ENCODE assay signal across 1 cellular context in genomic region chr1:113929750-113930498, GRCh38.
TF ChIP-seq lines count a peak whose summit lies in the region.

No MANE protein-coding gene starts in this region.

TF ChIP-seq in K562, 482 proteins besides CTCF, POLR2A, EP300 and RAD21 (continued from another document and continues in another):
- TF ChIP-seq MGA (IDR thresholded peaks at IDR 0.05): no peak; the same call in 1 of the 2 replicates
- no peak for TF ChIP-seq IRF2 (CRISPR knock-in tag; IDR thresholded peaks at IDR 0.05)
- no peak for TF ChIP-seq SIN3B (IDR thresholded peaks at IDR 0.05; ENCODE audit: low read depth)
- TF ChIP-seq UBTF (IDR thresholded peaks at IDR 0.05; ENCODE audit: borderline replicate concordance in 1 of 2, low read depth in 2 of 2, low read length in 2 of 2): peak; percentile 94 to 98
- TF ChIP-seq KLF10 (CRISPR knock-in tag; IDR thresholded peaks at IDR 0.05): no peak
- no peak for TF ChIP-seq HES1 (IDR thresholded peaks at IDR 0.05; ENCODE audit: low read depth)
- TF ChIP-seq ZNF766 (CRISPR knock-in tag; conservative IDR thresholded peaks at IDR 0.05): no peak; the same call in 1 of the 2 replicates
- no peak for TF ChIP-seq NFXL1 (CRISPR knock-in tag; IDR thresholded peaks at IDR 0.05)
- TF ChIP-seq ZFP91 (CRISPR knock-in tag; IDR thresholded peaks at IDR 0.05): no peak
- no peak for TF ChIP-seq SNIP1 (IDR thresholded peaks at IDR 0.05; ENCODE audit: low read depth)
- TF ChIP-seq PATZ1 (CRISPR knock-in tag; IDR thresholded peaks at IDR 0.05; ENCODE audit: borderline replicate concordance): no peak
- TF ChIP-seq ZBTB11 (CRISPR knock-in tag; IDR thresholded peaks at IDR 0.05): peak; percentile 8 to 83 (median 25); a peak in 3 of 6 replicates
- peak in 1 of 2 experiments; percentile 43; a peak in 1 of 4 replicates for TF ChIP-seq RCOR1 (IDR thresholded peaks at IDR 0.05; ENCODE audit: borderline replicate concordance in 1 of 2, low read depth in 2 of 2, low read length in 2 of 2)
- TF ChIP-seq GMEB1 (CRISPR knock-in tag; IDR thresholded peaks at IDR 0.05): no peak; the same call in 1 of the 2 replicates
- no peak for TF ChIP-seq NFIC (IDR thresholded peaks at IDR 0.05)
- TF ChIP-seq ZNF584 (CRISPR knock-in tag; IDR thresholded peaks at IDR 0.05; ENCODE audit: low read depth): no peak
- no peak for TF ChIP-seq MBD2 (IDR thresholded peaks at IDR 0.05; ENCODE audit: borderline replicate concordance, low read depth)
- no peak for TF ChIP-seq HOXB6 (CRISPR knock-in tag; IDR thresholded peaks at IDR 0.05; ENCODE audit: borderline replicate concordance)
- TF ChIP-seq U2AF2 (optimal IDR thresholded peaks at IDR 0.05; ENCODE audit: low read depth, low read length): no peak
- no peak; the same call in 1 of the 2 replicates for TF ChIP-seq ESRRA (IDR thresholded peaks at IDR 0.05; ENCODE audit: borderline replicate concordance, low read depth)
- no peak for TF ChIP-seq MIER1 (IDR thresholded peaks at IDR 0.05; ENCODE audit: low read depth)
- no peak for TF ChIP-seq PCBP2 (IDR thresholded peaks at IDR 0.05; ENCODE audit: low read depth, low read length, poor library complexity, severe bottlenecking)
- TF ChIP-seq, protein P1, sequence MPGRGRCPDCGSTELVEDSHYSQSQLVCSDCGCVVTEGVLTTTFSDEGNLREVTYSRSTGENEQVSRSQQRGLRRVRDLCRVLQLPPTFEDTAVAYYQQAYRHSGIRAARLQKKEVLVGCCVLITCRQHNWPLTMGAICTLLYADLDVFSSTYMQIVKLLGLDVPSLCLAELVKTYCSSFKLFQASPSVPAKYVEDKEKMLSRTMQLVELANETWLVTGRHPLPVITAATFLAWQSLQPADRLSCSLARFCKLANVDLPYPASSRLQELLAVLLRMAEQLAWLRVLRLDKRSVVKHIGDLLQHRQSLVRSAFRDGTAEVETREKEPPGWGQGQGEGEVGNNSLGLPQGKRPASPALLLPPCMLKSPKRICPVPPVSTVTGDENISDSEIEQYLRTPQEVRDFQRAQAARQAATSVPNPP (IDR thresholded peaks at IDR 0.05; ENCODE audit: borderline replicate concordance, insufficient read depth, insufficient read length): no peak
- TF ChIP-seq HOMEZ (CRISPR knock-in tag; IDR thresholded peaks at IDR 0.05): no peak
